In the genomic region with DNA sequence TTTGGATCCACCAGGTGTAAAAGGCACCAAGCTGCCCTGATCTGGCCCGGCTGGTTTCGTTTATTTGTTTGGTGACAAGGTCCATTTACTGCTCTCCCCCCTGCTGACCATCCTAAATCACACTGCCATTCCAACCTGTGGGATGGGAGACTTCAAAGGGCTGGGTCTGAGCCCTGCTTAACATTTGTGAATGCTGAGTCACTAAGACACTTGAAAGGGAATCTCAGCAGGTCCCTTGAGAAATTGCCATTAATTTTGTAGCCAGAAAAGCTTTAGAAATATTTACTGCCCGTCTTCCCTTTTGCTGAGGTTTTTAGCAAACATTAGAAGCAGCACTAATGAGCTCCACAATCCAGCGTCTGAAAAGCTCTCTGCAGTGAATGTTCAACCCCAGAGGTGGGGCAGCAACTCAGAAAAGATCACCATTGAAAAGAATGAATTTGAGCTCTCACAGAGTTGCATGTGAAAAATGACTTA, we compare ENCODE assay signal across 9 cellular contexts.
A peak's percentile ranks its signal among the peaks of the same experiment; 100 is the strongest.
DNase-seq lines count a peak whose midpoint lies in the region; ATAC-seq and TF ChIP-seq lines count a peak whose summit lies in the region.
"Had no signal": no experiment of that assay in that cellular context is flagged by ENCODE, and none has a peak within 500 bp of the region (broad histone marks: within the 10 kb centered on the region; RNA-seq: fewer than 3 reads in every experiment).

No MANE protein-coding gene starts in this region.

- H3K4me3 ChIP-seq in A673 (ENCODE audit: low read depth, low read length, poor library complexity, severe bottlenecking) (no peak overlapping the region), HCT116 (replicated peaks in 1 of 2; ENCODE audit: low read depth in 1 of 2, low read length in 2 of 2) (peak overlapping the region in 1 of 2 experiments; percentile 27; a peak in 2 of 4 replicates), SK-N-MC (peak overlapping the region; percentile 52)

- DNase-seq in A673 (ENCODE audit: low spot score) = peak; percentile 60
- DNase-seq in HCT116 (ENCODE audit: low read depth, low spot score) = peak; percentile 98
- peak; percentile 47 for DNase-seq in SK-N-MC (ENCODE audit: low read depth, low spot score)
- peak; percentile 55 for DNase-seq in kidney glomerular epithelial cell (lab: John Stamatoyannopoulos, UW)
- no peak for DNase-seq in GM20000 (ENCODE audit: low spot score)
- DNase-seq in SIG-M5 treated with dmso at 0.1 percent for 504 hours (lab: John Stamatoyannopoulos, UW; ENCODE audit: unreplicated experiment) = no peak
- DNase-seq: activated effector memory CD4-positive, alpha-beta T cell treated with anti-CD3 and anti-CD28 coated beads, Interleukin-2, amount 50 U/mL, for 16 hours had no signal

- peak; percentile 9; the same call in 1 of the 2 replicates for TF ChIP-seq RAD21 in HCT116 (IDR thresholded peaks at IDR 0.05; ENCODE audit: low read depth)

- TF ChIP-seq POLR2A in HCT116 (IDR thresholded peaks at IDR 0.05; ENCODE audit: borderline replicate concordance, extremely low read depth, insufficient read depth, insufficient read length) = no peak

- CTCF ChIA-PET in A673 (lab: Charles Lee) = no interaction called here
- CTCF ChIA-PET in HCT116 (lab: Charles Lee) = interaction anchor here (1.1 to 1.4 kb wide), 2 partner anchors 73 to 139 kb away, joined by 3 to 4 read pairs; no protein-coding TSS in a partner anchor

- H3K79me2 ChIP-seq in HCT116 (ENCODE audit: insufficient read depth, low read length) = no peaks in the 10 kb centered on the region

- TF ChIP-seq CTCF in A673 (conservative IDR thresholded peaks at IDR 0.05; ENCODE audit: low read depth, low read length) (no peak), HCT116 (IDR thresholded peaks at IDR 0.05 in 2 of 3, conservative IDR thresholded peaks at IDR 0.05 in 1 of 3; ENCODE audit: borderline replicate concordance in 1 of 3, insufficient read depth in 1 of 3, low read depth in 2 of 3, low read length in 2 of 3) (no peak), GM20000 (IDR thresholded peaks at IDR 0.05; ENCODE audit: extremely low read depth, missing control alignments) (no peak)

- BruUV-seq in A673 (replicated peaks; lab: Mats Ljungman, UMichigan) = no TSS peak
- BruUV-seq in HCT116 (replicated peaks; lab: Mats Ljungman, UMichigan) = no TSS peak

- H4K20me1 ChIP-seq in HCT116 (ENCODE audit: insufficient read depth) = no peaks in the 10 kb centered on the region

- H3K4me1 ChIP-seq in A673 (ENCODE audit: insufficient read depth, low read length, poor library complexity, severe bottlenecking) (peaks cover 9% of the 10 kb centered on the region), HCT116 (ENCODE audit: control insufficient read depth in 1 of 2, insufficient read depth in 2 of 2, low read length in 2 of 2) (peaks cover 53 to 64% of the 10 kb centered on the region in 2 experiments)

- H3K27ac ChIP-seq in A673 (ENCODE audit: low read depth, low read length, poor library complexity, severe bottlenecking) (no peak overlapping the region), HCT116 (ENCODE audit: low read depth, low read length) (peak overlapping the region; percentile 86), SK-N-MC (peak overlapping the region; percentile 82)

- H3K9ac ChIP-seq in HCT116 (ENCODE audit: low read length) = peak overlapping the region; percentile 34
- peak overlapping the region; percentile 29 for H3K9ac ChIP-seq in SK-N-MC (ENCODE audit: insufficient read length)

- no peaks in the 10 kb centered on the region for H3K27me3 ChIP-seq in A673 (replicated peaks; ENCODE audit: insufficient read depth, low read depth, low read length, poor library complexity)
- no peaks in the 10 kb centered on the region for H3K27me3 ChIP-seq in HCT116 (ENCODE audit: insufficient read depth, low read length)

- H2AFZ ChIP-seq in HCT116 (ENCODE audit: low read depth, low read length, poor library complexity, severe bottlenecking) = peak overlapping the region; percentile 58

- H3K4me2 ChIP-seq in HCT116 (ENCODE audit: low read length) = peak overlapping the region; percentile 62

- H3K9me3 ChIP-seq in A673 (ENCODE audit: low read depth, low read length, poor library complexity, severe bottlenecking) (no peaks in the 10 kb centered on the region), HCT116 (ENCODE audit: control insufficient read depth in 1 of 2, insufficient read depth in 1 of 2, low read depth in 1 of 2, low read length in 2 of 2) (no peaks in the 10 kb centered on the region), SK-N-MC (ENCODE audit: low read depth, low read length) (no peaks in the 10 kb centered on the region)

- H3K9me2 ChIP-seq in HCT116 (ENCODE audit: insufficient read depth) = no peaks in the 10 kb centered on the region

- RAD21 ChIA-PET in HCT116 (lab: Charles Lee; ENCODE audit: low non-redundant PET in 1 of 2, low total read pairs in 2 of 2, uncharacterized antibody in 2 of 2, unreplicated experiment in 2 of 2) = interaction anchor here (0.8 to 0.9 kb wide), 3 partner anchors 69 to 73 kb away, joined by 3 to 5 read pairs (median 4); no protein-coding TSS in a partner anchor

- H3K36me3 ChIP-seq in A673 (ENCODE audit: insufficient read depth, low read length, poor library complexity, severe bottlenecking) (no peaks in the 10 kb centered on the region), HCT116 (ENCODE audit: control insufficient read depth in 1 of 2, insufficient read depth in 2 of 2, low read length in 2 of 2) (no peaks in the 10 kb centered on the region), SK-N-MC (ENCODE audit: insufficient read depth, low read length) (no peaks in the 10 kb centered on the region)

- intact Hi-C loops in A673 (cut with micrococcal nuclease; ENCODE audit: unreplicated experiment) (no loop called here), HCT116 (cut with micrococcal nuclease) (no loop called here)

- peak; percentile 92 for ATAC-seq in HCT116
- no peak for ATAC-seq in HG02884 (IDR thresholded peaks at IDR 0.05; ENCODE audit: unreplicated experiment)
- ATAC-seq in GM19397 (IDR thresholded peaks at IDR 0.05; ENCODE audit: unreplicated experiment) = no peak

- POLR2A ChIA-PET in A673 (lab: Charles Lee; ENCODE audit: low non-redundant PET) = no interaction called here
- POLR2A ChIA-PET in HCT116 (lab: Charles Lee) = no interaction called here

TF ChIP-seq in HCT116, 20 proteins besides CTCF, POLR2A, EP300 and RAD21:
- peak; percentile 60; the same call in 1 of the 2 replicates for TF ChIP-seq SRF (IDR thresholded peaks at IDR 0.05; ENCODE audit: low read depth)
- no peak for TF ChIP-seq ELF1 (IDR thresholded peaks at IDR 0.05; ENCODE audit: borderline replicate concordance, low read depth)
- TF ChIP-seq, protein P1, sequence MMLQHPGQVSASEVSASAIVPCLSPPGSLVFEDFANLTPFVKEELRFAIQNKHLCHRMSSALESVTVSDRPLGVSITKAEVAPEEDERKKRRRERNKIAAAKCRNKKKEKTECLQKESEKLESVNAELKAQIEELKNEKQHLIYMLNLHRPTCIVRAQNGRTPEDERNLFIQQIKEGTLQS (IDR thresholded peaks at IDR 0.05) = no peak; the same call in 1 of the 2 replicates
- peak; percentile 81 for TF ChIP-seq SIN3A (IDR thresholded peaks at IDR 0.05; ENCODE audit: low read depth)
- TF ChIP-seq POLR2AphosphoS5 (IDR thresholded peaks at IDR 0.05; ENCODE audit: low read depth, low read length) = peak; percentile 64; the same call in 1 of the 2 replicates
- peak; percentile 95 for TF ChIP-seq SP1 (IDR thresholded peaks at IDR 0.05; ENCODE audit: low read depth)
- peak; percentile 99 for TF ChIP-seq JUND (IDR thresholded peaks at IDR 0.05)
- peak; percentile 98 for TF ChIP-seq TCF7L2 (IDR thresholded peaks at IDR 0.05; ENCODE audit: borderline replicate concordance, extremely low read depth, insufficient read depth, insufficient read length)
- TF ChIP-seq CEBPB (IDR thresholded peaks at IDR 0.05; ENCODE audit: low read depth) = peak; percentile 91
- TF ChIP-seq ZNF274 (IDR thresholded peaks at IDR 0.05; ENCODE audit: low read depth, low read length) = no peak
- TF ChIP-seq, protein P2, sequence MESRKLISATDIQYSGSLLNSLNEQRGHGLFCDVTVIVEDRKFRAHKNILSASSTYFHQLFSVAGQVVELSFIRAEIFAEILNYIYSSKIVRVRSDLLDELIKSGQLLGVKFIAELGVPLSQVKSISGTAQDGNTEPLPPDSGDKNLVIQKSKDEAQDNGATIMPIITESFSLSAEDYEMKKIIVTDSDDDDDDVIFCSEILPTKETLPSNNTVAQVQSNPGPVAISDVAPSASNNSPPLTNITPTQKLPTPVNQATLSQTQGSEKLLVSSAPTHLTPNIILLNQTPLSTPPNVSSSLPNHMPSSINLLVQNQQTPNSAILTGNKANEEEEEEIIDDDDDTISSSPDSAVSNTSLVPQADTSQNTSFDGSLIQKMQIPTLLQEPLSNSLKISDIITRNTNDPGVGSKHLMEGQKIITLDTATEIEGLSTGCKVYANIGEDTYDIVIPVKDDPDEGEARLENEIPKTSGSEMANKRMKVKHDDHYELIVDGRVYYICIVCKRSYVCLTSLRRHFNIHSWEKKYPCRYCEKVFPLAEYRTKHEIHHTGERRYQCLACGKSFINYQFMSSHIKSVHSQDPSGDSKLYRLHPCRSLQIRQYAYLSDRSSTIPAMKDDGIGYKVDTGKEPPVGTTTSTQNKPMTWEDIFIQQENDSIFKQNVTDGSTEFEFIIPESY (IDR thresholded peaks at IDR 0.05; ENCODE audit: extremely low read depth, insufficient replicate concordance, low read length) = peak; percentile 53
- TF ChIP-seq CBX3 (IDR thresholded peaks at IDR 0.05; ENCODE audit: low read depth) = peak; percentile 86
- peak; percentile 74 for TF ChIP-seq YY1 (IDR thresholded peaks at IDR 0.05; ENCODE audit: extremely low read depth, insufficient replicate concordance, low read depth, low read length)
- TF ChIP-seq, protein P3, sequence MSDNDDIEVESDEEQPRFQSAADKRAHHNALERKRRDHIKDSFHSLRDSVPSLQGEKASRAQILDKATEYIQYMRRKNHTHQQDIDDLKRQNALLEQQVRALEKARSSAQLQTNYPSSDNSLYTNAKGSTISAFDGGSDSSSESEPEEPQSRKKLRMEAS (IDR thresholded peaks at IDR 0.05) = peak; percentile 54; the same call in 1 of the 2 replicates
- peak; percentile 98 for TF ChIP-seq FOSL1 (IDR thresholded peaks at IDR 0.05; ENCODE audit: low read depth)
- TF ChIP-seq EZH2 (IDR thresholded peaks at IDR 0.05) = no peak
- no peak for TF ChIP-seq EGR1 (IDR thresholded peaks at IDR 0.05; ENCODE audit: low read depth)
- TF ChIP-seq EZH2phosphoT487 (IDR thresholded peaks at IDR 0.05; ENCODE audit: borderline replicate concordance) = no peak
TF ChIP-seq in HCT116: peak in this region for 12.

Comparison
In these comparisons a context has a peak if more than half of its experiments do, and no peak if none do; other contexts are left out.
1. DNase-seq: peak in A673 (single experiment), HCT116 (single experiment), SK-N-MC (single experiment) and kidney glomerular epithelial cell (single experiment); none in GM20000 (single experiment) and SIG-M5 treated with dmso at 0.1 percent for 504 hours (single experiment).